ENCODE assay signal across 1 cellular context in genomic region chr1:51433972-51434510, GRCh38.
TF ChIP-seq lines count a peak whose summit lies in the region.

No MANE protein-coding gene starts in this region.

TF ChIP-seq in K562, 482 proteins besides CTCF, POLR2A, EP300 and RAD21 (continued from another document):
- TF ChIP-seq MAFF (IDR thresholded peaks at IDR 0.05; ENCODE audit: low read length), result peak; percentile 91
- TF ChIP-seq ATF7 (IDR thresholded peaks at IDR 0.05), result no peak
- TF ChIP-seq ZNF41 (CRISPR knock-in tag; conservative IDR thresholded peaks at IDR 0.05), result no peak
- no peak for TF ChIP-seq CHD2 (IDR thresholded peaks at IDR 0.05; ENCODE audit: low read depth, low read length)
- TF ChIP-seq NFE2 (IDR thresholded peaks at IDR 0.05; ENCODE audit: low read depth), result peak; percentile 92
- TF ChIP-seq GABPA (tag; conservative IDR thresholded peaks at IDR 0.05; ENCODE audit: low read depth), result peak; percentile 53
- TF ChIP-seq ZNF239 (CRISPR knock-in tag; IDR thresholded peaks at IDR 0.05), result peak; percentile 11; the same call in 1 of the 2 replicates
- no peak for TF ChIP-seq SAP30 (IDR thresholded peaks at IDR 0.05; ENCODE audit: borderline replicate concordance, insufficient read depth, low read depth, low read length, poor library complexity, severe bottlenecking)
- 0 out of 2 replicates have a peak, but pooled peaks have one; percentile 30 for TF ChIP-seq TCFL5 (CRISPR knock-in tag; conservative IDR thresholded peaks at IDR 0.05)
- TF ChIP-seq POLR2AphosphoS2 (IDR thresholded peaks at IDR 0.05; ENCODE audit: low read length), result no peak
- no peak for TF ChIP-seq TFAM (CRISPR knock-in tag; conservative IDR thresholded peaks at IDR 0.05)
- TF ChIP-seq FOSL1 (tag; conservative IDR thresholded peaks at IDR 0.05), result 0 out of 2 replicates have a peak, but pooled peaks have one; percentile 16
- TF ChIP-seq MCM2 (IDR thresholded peaks at IDR 0.05; ENCODE audit: low read depth), result no peak
- 0 out of 2 replicates have a peak, but pooled peaks have one; percentile 24 for TF ChIP-seq ARID3A (IDR thresholded peaks at IDR 0.05; ENCODE audit: borderline replicate concordance, low read depth, low read length)
- TF ChIP-seq ZSCAN32 (CRISPR knock-in tag; IDR thresholded peaks at IDR 0.05), result no peak
- peak; percentile 98 for TF ChIP-seq C11orf30 (IDR thresholded peaks at IDR 0.05; ENCODE audit: low read depth)
- no peak for TF ChIP-seq NCOA2 (IDR thresholded peaks at IDR 0.05; ENCODE audit: partially characterized antibody in 2 of 2)
- TF ChIP-seq ZNF449 (CRISPR knock-in tag; IDR thresholded peaks at IDR 0.05), result 0 out of 2 replicates have a peak, but pooled peaks have one; percentile 9
- no peak for TF ChIP-seq MAX (CRISPR knock-in tag; IDR thresholded peaks at IDR 0.05)
- no peak for TF ChIP-seq ZNF830 (CRISPR knock-in tag; IDR thresholded peaks at IDR 0.05)
- peak; percentile 84 for TF ChIP-seq MAFK (IDR thresholded peaks at IDR 0.05; ENCODE audit: low read length)
- no peak for TF ChIP-seq MXD1 (CRISPR knock-in tag; IDR thresholded peaks at IDR 0.05; ENCODE audit: borderline replicate concordance, poor library complexity, severe bottlenecking)
- no peak for TF ChIP-seq ZNF354B (CRISPR knock-in tag; IDR thresholded peaks at IDR 0.05)
- no peak for TF ChIP-seq ZNF436 (CRISPR knock-in tag; IDR thresholded peaks at IDR 0.05)
- peak; percentile 99 for TF ChIP-seq ZNF316 (IDR thresholded peaks at IDR 0.05)
- TF ChIP-seq ZMIZ1 (IDR thresholded peaks at IDR 0.05; ENCODE audit: low read depth in 2 of 2, low read length in 2 of 2), result no peak
- TF ChIP-seq ZNF184 (CRISPR knock-in tag; IDR thresholded peaks at IDR 0.05), result no peak
- TF ChIP-seq ZNF707 (CRISPR knock-in tag; conservative IDR thresholded peaks at IDR 0.05), result no peak
- TF ChIP-seq KLF10 (CRISPR knock-in tag; IDR thresholded peaks at IDR 0.05), result no peak
- 0 out of 2 replicates have a peak, but pooled peaks have one; percentile 36 for TF ChIP-seq NR1H2 (CRISPR knock-in tag; IDR thresholded peaks at IDR 0.05)
- peak; percentile 97 for TF ChIP-seq MAFG (tag; conservative IDR thresholded peaks at IDR 0.05)
- TF ChIP-seq ETV6 (IDR thresholded peaks at IDR 0.05; ENCODE audit: borderline replicate concordance in 1 of 2, low read depth in 2 of 2, low read length in 1 of 2), result peak in 1 of 2 experiments; percentile 6; a peak in 1 of 4 replicates
- no peak for TF ChIP-seq ETV6 (CRISPR knock-in tag; IDR thresholded peaks at IDR 0.05; ENCODE audit: borderline replicate concordance)
- TF ChIP-seq ZBTB49 (CRISPR knock-in tag; IDR thresholded peaks at IDR 0.05; ENCODE audit: borderline replicate concordance), result no peak
- TF ChIP-seq KLF13 (tag; IDR thresholded peaks at IDR 0.05; ENCODE audit: borderline replicate concordance, low read depth), result no peak
- TF ChIP-seq MITF (IDR thresholded peaks at IDR 0.05), result no peak
- 0 out of 2 replicates have a peak, but pooled peaks have one; percentile 18 for TF ChIP-seq ZNF324 (CRISPR knock-in tag; IDR thresholded peaks at IDR 0.05)
- no peak for TF ChIP-seq TAF9B (IDR thresholded peaks at IDR 0.05; ENCODE audit: partially characterized antibody)
- TF ChIP-seq LEF1 (IDR thresholded peaks at IDR 0.05), result no peak
- no peak for TF ChIP-seq HINFP (tag; conservative IDR thresholded peaks at IDR 0.05; ENCODE audit: low read depth)
- peak; percentile 75 for TF ChIP-seq ZNF311 (CRISPR knock-in tag; IDR thresholded peaks at IDR 0.05)
- no peak for TF ChIP-seq TBP (optimal IDR thresholded peaks at IDR 0.05; ENCODE audit: low read depth, low read length)
- TF ChIP-seq HMG20A (CRISPR knock-in tag; conservative IDR thresholded peaks at IDR 0.05), result no peak
- TF ChIP-seq TAF15 (IDR thresholded peaks at IDR 0.05; ENCODE audit: low read depth, low read length), result no peak
- peak; percentile 48; the same call in 1 of the 2 replicates for TF ChIP-seq POLR2H (tag; IDR thresholded peaks at IDR 0.05; ENCODE audit: low read depth)
- TF ChIP-seq RHOXF2B (CRISPR knock-in tag; conservative IDR thresholded peaks at IDR 0.05), result 0 out of 2 replicates have a peak, but pooled peaks have one; percentile 26
- TF ChIP-seq SMARCA4 (IDR thresholded peaks at IDR 0.05), result peak; percentile 39; the same call in 1 of the 2 replicates
- no peak for TF ChIP-seq JUND (IDR thresholded peaks at IDR 0.05; ENCODE audit: borderline replicate concordance, low read depth, low read length)
- TF ChIP-seq JUND (tag; IDR thresholded peaks at IDR 0.05; ENCODE audit: borderline replicate concordance, low read depth, low read length), result no peak
- no peak for TF ChIP-seq MNT (conservative IDR thresholded peaks at IDR 0.05)
- 0 out of 2 replicates have a peak, but pooled peaks have one; percentile 41 for TF ChIP-seq ZNF589 (CRISPR knock-in tag; IDR thresholded peaks at IDR 0.05; ENCODE audit: low read depth)
- peak; percentile 84 for TF ChIP-seq NFE2L1 (tag; IDR thresholded peaks at IDR 0.05; ENCODE audit: borderline replicate concordance, low read depth)
- no peak for TF ChIP-seq TRIM24 (IDR thresholded peaks at IDR 0.05)
